ENCODE assay signal across 17 cellular contexts in genomic region chr3:188043891-188044290, GRCh38.
DNase-seq lines count a peak whose midpoint lies in the region; ATAC-seq and TF ChIP-seq lines count a peak whose summit lies in the region.
"Had no signal": no experiment of that assay in that cellular context is flagged by ENCODE, and none has a peak within 500 bp of the region (broad histone marks: within the 10 kb centered on the region; RNA-seq: fewer than 3 reads in every experiment).

No MANE protein-coding gene starts in this region.

- ATAC-seq in activated naive CD8-positive, alpha-beta T cell treated with anti-CD3 and anti-CD28 coated beads, Interleukin-2, amount 10 ng/mL, durations not matched to agents 7 days and 5 days (ENCODE audit: low read depth), result peak; percentile 89
- ATAC-seq in HG02884 (IDR thresholded peaks at IDR 0.05; ENCODE audit: unreplicated experiment), result no peak
- ATAC-seq: HCT116 had no signal

- H3K9me3 Mint-ChIP-seq in activated naive CD8-positive, alpha-beta T cell treated with anti-CD3 and anti-CD28 coated beads, Interleukin-2, amount 10 ng/mL, durations not matched to agents 7 days and 5 days, result peaks cover 4% of the 10 kb centered on the region
- no peaks in the 10 kb centered on the region for H3K9me3 Mint-ChIP-seq in activated naive CD8-positive, alpha-beta T cell treated with anti-CD3 and anti-CD28 coated beads for 36 hours
- H3K9me3 Mint-ChIP-seq in activated CD4-positive, alpha-beta memory T cell treated with anti-CD3 and anti-CD28 coated beads for 36 hours, result no peaks in the 10 kb centered on the region
- H3K9me3 Mint-ChIP-seq in progenitor cell of endocrine pancreas (ENCODE audit: low read depth), result no peaks in the 10 kb centered on the region
- H3K9me3 Mint-ChIP-seq: CD4-positive, alpha-beta T cell had no signal

- CTCF ChIA-PET in activated CD4-positive, alpha-beta memory T cell treated with anti-CD3 and anti-CD28 coated beads for 36 hours (lab: Charles Lee), result interaction anchor here (1.0 kb wide), 1 partner anchor 47 kb away, joined by 3 read pairs; no protein-coding TSS in a partner anchor

- intact Hi-C loops in activated CD4-positive, alpha-beta memory T cell treated with anti-CD3 and anti-CD28 coated beads for 36 hours (cut with micrococcal nuclease), result no loop called here

- POLR2A ChIA-PET in activated naive CD8-positive, alpha-beta T cell treated with anti-CD3 and anti-CD28 coated beads, Interleukin-2, amount 10 ng/mL, durations not matched to agents 7 days and 5 days (lab: Charles Lee), result interaction anchor here (1.0 to 1.7 kb wide), 4 partner anchors 9 to 298 kb away, joined by 3 to 5 read pairs (median 4); partner anchors contain the start of gene LPP
- POLR2A ChIA-PET in activated CD4-positive, alpha-beta memory T cell treated with anti-CD3 and anti-CD28 coated beads for 36 hours (lab: Charles Lee), result no interaction called here

- no peak for TF ChIP-seq CTCF in progenitor cell of endocrine pancreas (IDR thresholded peaks at IDR 0.05; ENCODE audit: unreplicated experiment)

- no peaks in the 10 kb centered on the region for H3K27me3 Mint-ChIP-seq in activated naive CD8-positive, alpha-beta T cell treated with anti-CD3 and anti-CD28 coated beads, Interleukin-2, amount 10 ng/mL, durations not matched to agents 7 days and 5 days
- H3K27me3 Mint-ChIP-seq in activated naive CD8-positive, alpha-beta T cell treated with anti-CD3 and anti-CD28 coated beads for 36 hours, result no peaks in the 10 kb centered on the region
- no peaks in the 10 kb centered on the region for H3K27me3 Mint-ChIP-seq in activated CD4-positive, alpha-beta memory T cell treated with anti-CD3 and anti-CD28 coated beads for 36 hours
- H3K27me3 Mint-ChIP-seq in progenitor cell of endocrine pancreas, result peaks cover 61% of the 10 kb centered on the region
- H3K27me3 Mint-ChIP-seq: CD4-positive, alpha-beta T cell had no signal

- peaks cover 49% of the 10 kb centered on the region for H3K4me1 Mint-ChIP-seq in activated naive CD8-positive, alpha-beta T cell treated with anti-CD3 and anti-CD28 coated beads, Interleukin-2, amount 10 ng/mL, durations not matched to agents 7 days and 5 days
- H3K4me1 Mint-ChIP-seq in activated naive CD8-positive, alpha-beta T cell treated with anti-CD3 and anti-CD28 coated beads for 36 hours, result peaks cover 8% of the 10 kb centered on the region
- peaks cover 8% of the 10 kb centered on the region for H3K4me1 Mint-ChIP-seq in activated CD4-positive, alpha-beta memory T cell treated with anti-CD3 and anti-CD28 coated beads for 36 hours (ENCODE audit: low read depth)
- H3K4me1 Mint-ChIP-seq in progenitor cell of endocrine pancreas (ENCODE audit: low read depth), result peaks cover 12% of the 10 kb centered on the region
- H3K4me1 Mint-ChIP-seq: B cell had no signal

- H3K27ac Mint-ChIP-seq in activated naive CD8-positive, alpha-beta T cell treated with anti-CD3 and anti-CD28 coated beads, Interleukin-2, amount 10 ng/mL, durations not matched to agents 7 days and 5 days, result no peak overlapping the region
- H3K27ac Mint-ChIP-seq in activated naive CD8-positive, alpha-beta T cell treated with anti-CD3 and anti-CD28 coated beads for 36 hours, result no peak overlapping the region
- no peak overlapping the region for H3K27ac Mint-ChIP-seq in activated CD4-positive, alpha-beta memory T cell treated with anti-CD3 and anti-CD28 coated beads for 36 hours
- H3K27ac Mint-ChIP-seq in progenitor cell of endocrine pancreas, result no peak overlapping the region
- H3K27ac Mint-ChIP-seq: B cell; CD4-positive, alpha-beta T cell had no signal

- peaks cover 16% of the 10 kb centered on the region for H3K36me3 Mint-ChIP-seq in activated naive CD8-positive, alpha-beta T cell treated with anti-CD3 and anti-CD28 coated beads, Interleukin-2, amount 10 ng/mL, durations not matched to agents 7 days and 5 days
- no peaks in the 10 kb centered on the region for H3K36me3 Mint-ChIP-seq in activated naive CD8-positive, alpha-beta T cell treated with anti-CD3 and anti-CD28 coated beads for 36 hours
- H3K36me3 Mint-ChIP-seq in activated CD4-positive, alpha-beta memory T cell treated with anti-CD3 and anti-CD28 coated beads for 36 hours, result no peaks in the 10 kb centered on the region
- no peaks in the 10 kb centered on the region for H3K36me3 Mint-ChIP-seq in progenitor cell of endocrine pancreas (ENCODE audit: insufficient read depth)

- H3K4me3 Mint-ChIP-seq in activated naive CD8-positive, alpha-beta T cell treated with anti-CD3 and anti-CD28 coated beads, Interleukin-2, amount 10 ng/mL, durations not matched to agents 7 days and 5 days, result peak overlapping the region; percentile 32
- no peak overlapping the region for H3K4me3 Mint-ChIP-seq in activated naive CD8-positive, alpha-beta T cell treated with anti-CD3 and anti-CD28 coated beads for 36 hours
- no peak overlapping the region for H3K4me3 Mint-ChIP-seq in activated CD4-positive, alpha-beta memory T cell treated with anti-CD3 and anti-CD28 coated beads for 36 hours
- no peak overlapping the region for H3K4me3 Mint-ChIP-seq in progenitor cell of endocrine pancreas (ENCODE audit: low read depth)
- H3K4me3 Mint-ChIP-seq: B cell; CD4-positive, alpha-beta T cell had no signal

- no peak for DNase-seq in activated naive CD8-positive, alpha-beta T cell treated with anti-CD3 and anti-CD28 coated beads, Interleukin-2, amount 10 ng/mL, durations not matched to agents 7 days and 5 days
- DNase-seq in activated naive CD8-positive, alpha-beta T cell treated with anti-CD3 and anti-CD28 coated beads for 36 hours, result no peak
- DNase-seq in activated CD4-positive, alpha-beta memory T cell treated with anti-CD3 and anti-CD28 coated beads for 36 hours, result peak; percentile 17
- DNase-seq in kidney tubule cell (ENCODE audit: low spot score) (peak; percentile 67), progenitor cell of endocrine pancreas (ENCODE audit: low spot score, unreplicated experiment) (no peak)
- no peak for DNase-seq in stimulated activated CD8-positive, alpha-beta memory T cell treated with anti-CD3 and anti-CD28 coated beads, Interleukin-4, amount 100 ng/mL, for 48 hours
- DNase-seq: Calu3; CD4-positive, alpha-beta T cell; KG1; NCI-H1092 treated with DMSO at 0.1 percent for 48 hours; NCI-H1694; NCI-H345; NCI-H526 treated with DMSO at 0.1 percent for 48 hours; PC-9 had no signal

Comparison
In these comparisons a context has a peak if more than half of its experiments do, and no peak if none do; other contexts are left out.
1. DNase-seq: peak in activated CD4-positive, alpha-beta memory T cell treated with anti-CD3 and anti-CD28 coated beads for 36 hours (single experiment) and kidney tubule cell (single experiment); none in activated naive CD8-positive, alpha-beta T cell treated with anti-CD3 and anti-CD28 coated beads, Interleukin-2, amount 10 ng/mL, durations not matched to agents 7 days and 5 days (single experiment), activated naive CD8-positive, alpha-beta T cell treated with anti-CD3 and anti-CD28 coated beads for 36 hours (single experiment), stimulated activated CD8-positive, alpha-beta memory T cell treated with anti-CD3 and anti-CD28 coated beads, Interleukin-4, amount 100 ng/mL, for 48 hours (single experiment) and progenitor cell of endocrine pancreas (single experiment).